8 cellular contexts compared by ENCODE assay signal in the genomic region with DNA sequence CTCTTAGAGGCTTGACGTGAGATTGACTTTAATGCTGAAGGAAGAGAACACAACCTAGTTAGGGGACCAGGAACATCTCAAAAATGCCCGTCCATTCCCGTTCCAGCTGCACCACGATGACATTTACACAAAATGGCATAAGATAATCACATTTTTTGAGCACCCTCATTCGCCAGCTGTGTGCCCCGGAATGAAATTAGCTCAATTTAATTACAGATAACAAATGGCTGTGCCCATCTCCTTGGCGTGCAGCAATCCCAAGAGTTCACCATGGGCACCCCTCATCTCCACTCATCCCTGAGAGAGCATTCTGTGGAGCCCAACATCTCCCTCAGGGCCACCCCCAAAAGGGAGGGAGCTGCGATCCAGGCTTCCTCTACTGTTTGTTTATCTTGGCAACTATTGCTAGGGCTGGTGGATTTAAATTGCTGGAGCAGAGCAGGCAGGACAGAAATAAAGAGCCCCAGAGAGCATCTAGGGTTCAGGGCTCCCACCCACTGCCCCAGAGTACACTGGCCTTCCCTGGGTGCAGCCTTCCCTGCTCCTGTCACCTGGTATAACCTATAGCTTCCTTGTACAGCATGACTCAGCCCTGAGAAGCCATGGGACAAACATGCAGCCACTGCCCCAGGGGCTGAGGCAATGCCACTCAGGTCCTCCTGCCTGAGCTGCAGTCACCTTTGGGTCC.
DNase-seq lines count a peak whose midpoint lies in the region; ATAC-seq, FAIRE-seq and TF ChIP-seq lines count a peak whose summit lies in the region.

No MANE protein-coding gene starts in this region.

- no peak overlapping the region for H3K27ac Mint-ChIP-seq in activated naive CD4-positive, alpha-beta T cell treated with anti-CD3 and anti-CD28 coated beads, Interleukin-2, amount 50 U/mL, for 72 hours
- no peak overlapping the region for H3K27ac Mint-ChIP-seq in endothelial cell (ENCODE audit: unreplicated experiment)
- H3K27ac Mint-ChIP-seq in osteocyte (ENCODE audit: unreplicated experiment): no peak overlapping the region

- POLR2A ChIA-PET in K562 (lab: Yijun Ruan, JAX): no interaction called here

- TF ChIP-seq POLR2A in K562 (conservative IDR thresholded peaks at IDR 0.05) (no peak), upper lobe of left lung (IDR thresholded peaks at IDR 0.05) (no peak)

- intact Hi-C loops in K562 (cut with micrococcal nuclease) (no loop called here), left colon (cut with DNase I, micrococcal nuclease) (no loop called here)

- no peak for TF ChIP-seq RAD21 in K562 (CRISPR knock-in tag; conservative IDR thresholded peaks at IDR 0.05 in 1 of 2, IDR thresholded peaks at IDR 0.05 in 1 of 2)

- no peaks in the 10 kb centered on the region for H3K9me1 ChIP-seq in K562 (ENCODE audit: control insufficient read depth, insufficient read depth, low read length)

- H3K27ac ChIP-seq in K562 (ENCODE audit: extremely low read depth, low read depth, low read length): no peak overlapping the region
- H3K27ac ChIP-seq in upper lobe of left lung: peak overlapping the region; percentile 3 to 62 (median 45)

- no peak overlapping the region for H3K4me2 ChIP-seq in K562 (ENCODE audit: insufficient read depth, low read length)

- ATAC-seq in activated naive CD4-positive, alpha-beta T cell treated with anti-CD3 and anti-CD28 coated beads, Interleukin-2, amount 50 U/mL, for 72 hours: peak; percentile 30 to 31
- ATAC-seq in K562 (no peak), left colon (peak; percentile 18), upper lobe of left lung (ENCODE audit: low FRiP score in 2 of 2) (peak; percentile 41 to 59), HG03039 (IDR thresholded peaks at IDR 0.05; ENCODE audit: unreplicated experiment) (no peak)

- FAIRE-seq in K562 (lab: Jason Lieb, UNC): no peak

- H3K9ac ChIP-seq in K562 (ENCODE audit: insufficient read depth in 1 of 2, low read depth in 2 of 2, low read length in 2 of 2): no peak overlapping the region

- TF ChIP-seq CTCF in K562 (IDR thresholded peaks at IDR 0.05 in 2 of 3, conservative IDR thresholded peaks at IDR 0.05 in 1 of 3; ENCODE audit: insufficient read depth in 2 of 3, low read depth in 1 of 3, low read length in 3 of 3): no peak
- TF ChIP-seq CTCF in upper lobe of left lung (IDR thresholded peaks at IDR 0.05): no peak
- TF ChIP-seq CTCF in endothelial cell (IDR thresholded peaks at IDR 0.05; ENCODE audit: unreplicated experiment): no peak
- TF ChIP-seq CTCF in osteocyte (IDR thresholded peaks at IDR 0.05): no peak

- no peaks in the 10 kb centered on the region for H3K36me3 ChIP-seq in K562 (ENCODE audit: control insufficient read depth, insufficient read depth, low read length)
- no peaks in the 10 kb centered on the region for H3K36me3 ChIP-seq in upper lobe of left lung

- H3K4me3 Mint-ChIP-seq in endothelial cell (ENCODE audit: unreplicated experiment) (no peak overlapping the region), osteocyte (ENCODE audit: unreplicated experiment) (no peak overlapping the region)

- no peak overlapping the region for H2AFZ ChIP-seq in K562 (ENCODE audit: low read depth, low read length)

- in situ Hi-C loops in K562 (cut with MboI): no loop called here

- H3K27me3 ChIP-seq in K562 (ENCODE audit: control insufficient read depth in 2 of 2, insufficient read depth in 2 of 2, low read length in 2 of 2): peaks cover 0 to 15% of the 10 kb centered on the region in 2 experiments; a peak in 3 of 5 replicates
- no peaks in the 10 kb centered on the region for H3K27me3 ChIP-seq in upper lobe of left lung

- H3K36me3 Mint-ChIP-seq in activated naive CD4-positive, alpha-beta T cell treated with anti-CD3 and anti-CD28 coated beads, Interleukin-2, amount 50 U/mL, for 72 hours: peaks cover 11 to 13% of the 10 kb centered on the region in 2 donors
- peaks cover 10% of the 10 kb centered on the region for H3K36me3 Mint-ChIP-seq in endothelial cell (ENCODE audit: low read depth, unreplicated experiment)
- no peaks in the 10 kb centered on the region for H3K36me3 Mint-ChIP-seq in osteocyte (ENCODE audit: unreplicated experiment)

- no peak overlapping the region for H3K4me3 ChIP-seq in K562
- H3K4me3 ChIP-seq in upper lobe of left lung: no peak overlapping the region

- no peaks in the 10 kb centered on the region for H3K27me3 Mint-ChIP-seq in endothelial cell (ENCODE audit: unreplicated experiment)
- no peaks in the 10 kb centered on the region for H3K27me3 Mint-ChIP-seq in osteocyte (ENCODE audit: unreplicated experiment)

- CTCF ChIA-PET in K562 (lab: Yijun Ruan, JAX; ENCODE audit: low intra/inter-chr PET ratio): no interaction called here

- H3K4me1 ChIP-seq in K562 (replicated peaks in 1 of 2; ENCODE audit: control insufficient read depth in 2 of 2, insufficient read depth in 2 of 2, low read length in 2 of 2) (peaks cover 0 to 4% of the 10 kb centered on the region in 2 experiments; a peak in 2 of 5 replicates), upper lobe of left lung (peaks cover 29 to 39% (median 34%) of the 10 kb centered on the region in 4 donors)

- no peaks in the 10 kb centered on the region for H3K79me2 ChIP-seq in K562 (ENCODE audit: control insufficient read depth, insufficient read depth, low read length)

- TF ChIP-seq EP300 in K562 (IDR thresholded peaks at IDR 0.05; ENCODE audit: low read length) (no peak), upper lobe of left lung (IDR thresholded peaks at IDR 0.05) (no peak)

- peaks cover under 1 to 6% of the 10 kb centered on the region in 2 donors for H3K9me3 Mint-ChIP-seq in activated naive CD4-positive, alpha-beta T cell treated with anti-CD3 and anti-CD28 coated beads, Interleukin-2, amount 50 U/mL, for 72 hours
- H3K9me3 Mint-ChIP-seq in endothelial cell (ENCODE audit: unreplicated experiment) (no peaks in the 10 kb centered on the region), osteocyte (ENCODE audit: unreplicated experiment) (peaks cover under 1% of the 10 kb centered on the region)

- H4K20me1 ChIP-seq in K562 (replicated peaks; ENCODE audit: control insufficient read depth, insufficient read depth, low read length): no peaks in the 10 kb centered on the region

- no peaks in the 10 kb centered on the region for H3K9me3 ChIP-seq in K562 (replicated peaks; ENCODE audit: control insufficient read depth, insufficient read depth, low read depth, low read length)
- peaks cover 0 to under 1% (median 0%) of the 10 kb centered on the region in 4 donors for H3K9me3 ChIP-seq in upper lobe of left lung

- 2% methylated on average over 8 of the region's 8 CpGs for WGBS in K562 (ENCODE audit: insufficient coverage, low coverage, missing lambda C conversion rate)
- WGBS in upper lobe of left lung, 2 donors: 55 to 59% methylated on average over 6 to 8 of the region's 8 CpGs

- H3K4me1 Mint-ChIP-seq in endothelial cell (ENCODE audit: unreplicated experiment) (peaks cover 5% of the 10 kb centered on the region), osteocyte (ENCODE audit: unreplicated experiment) (peaks cover 8% of the 10 kb centered on the region)

- DNase-seq in activated naive CD4-positive, alpha-beta T cell treated with anti-CD3 and anti-CD28 coated beads, Interleukin-2, amount 50 U/mL, for 72 hours (ENCODE audit: low spot score in 2 of 2): no peak
- no peak for DNase-seq in activated naive CD4-positive, alpha-beta T cell treated with anti-CD3 and anti-CD28 coated beads, Interleukin-2, amount 50 U/mL, for 16 hours
- no peak for DNase-seq in K562 (ENCODE audit: extremely low read depth in 1 of 4, low spot score in 3 of 4)
- DNase-seq in left colon: no peak
- peak in 1 of 2 donors; percentile 54 for DNase-seq in upper lobe of left lung
- DNase-seq in endothelial cell (ENCODE audit: low spot score): no peak
- no peak for DNase-seq in osteocyte (ENCODE audit: extremely low spot score, unreplicated experiment)

- no TSS peak for BruUV-seq in K562 (replicated peaks; lab: Mats Ljungman, UMichigan)

TF ChIP-seq in K562, 482 proteins besides CTCF, POLR2A, EP300 and RAD21:
- no peak for TF ChIP-seq FOS (IDR thresholded peaks at IDR 0.05; ENCODE audit: extremely low read depth, insufficient read length)
- TF ChIP-seq RFX1 (IDR thresholded peaks at IDR 0.05): 0 out of 2 replicates have a peak, but pooled peaks have one; percentile 12

Comparison
In these comparisons a context has a peak if more than half of its experiments do, and no peak if none do; other contexts are left out.
1. ATAC-seq: peak in activated naive CD4-positive, alpha-beta T cell treated with anti-CD3 and anti-CD28 coated beads, Interleukin-2, amount 50 U/mL, for 72 hours (2 of 2), left colon (single experiment) and upper lobe of left lung (2 of 2); none in K562 (single experiment) and HG03039 (single experiment).